ENCODE assay signal across 9 cellular contexts in genomic region chr1:47157957-47158356, GRCh38. TPM values are rescaled to one million over a fixed set of nuclear protein-coding genes. Genes with fewer than 3 reads are reported as not detected.
"Had no signal": no experiment of that assay in that cellular context is flagged by ENCODE, and none has a peak within 500 bp of the region (broad histone marks: within the 10 kb centered on the region; RNA-seq: fewer than 3 reads in every experiment).

No MANE protein-coding gene starts in this region.

RNA-seq across cellular contexts. Expression of gene CYP4A22, which starts 20.7 kb away (rescaled TPM):
- total RNA-seq: stomach, suprapubic skin, temporal lobe, thoracic aorta, thyroid gland, transverse colon, upper lobe of right lung, urinary bladder, vagina had no signal
- polyA plus RNA-seq: stomach, urinary bladder had no signal

RNA-seq across cellular contexts. Expression of gene PDZK1IP1, which starts 31.9 kb away (rescaled TPM):
- total RNA-seq: temporal lobe, thoracic aorta, urinary bladder had no signal
